Comparison of ENCODE assay signal across 1 cellular context in the genomic region with DNA sequence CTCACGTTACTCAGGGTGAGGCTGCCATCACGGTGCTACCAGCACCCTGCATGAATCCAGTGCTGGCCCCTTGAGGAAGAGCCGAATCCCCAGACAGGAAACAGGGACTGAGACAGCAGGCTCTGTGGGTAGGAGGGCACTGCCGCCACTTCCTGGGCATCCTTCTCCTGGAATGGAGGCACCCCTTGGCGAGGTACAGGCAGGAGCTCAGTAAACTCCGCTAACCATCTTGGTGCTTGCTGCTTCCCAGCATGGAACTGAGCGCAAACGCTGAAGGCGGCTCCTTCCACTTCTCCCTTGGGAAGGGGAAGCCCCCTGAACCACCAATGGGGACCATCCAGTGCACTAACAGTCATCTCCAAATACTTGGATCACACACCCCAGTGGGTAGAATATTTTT.
TF ChIP-seq lines count a peak whose summit lies in the region.

No MANE protein-coding gene starts in this region.

TF ChIP-seq in IMR-90, 13 proteins besides CTCF, POLR2A, EP300 and RAD21:
- no peak for TF ChIP-seq RCOR1 (IDR thresholded peaks at IDR 0.05; ENCODE audit: insufficient replicate concordance, low read length)
- TF ChIP-seq, protein P1, sequence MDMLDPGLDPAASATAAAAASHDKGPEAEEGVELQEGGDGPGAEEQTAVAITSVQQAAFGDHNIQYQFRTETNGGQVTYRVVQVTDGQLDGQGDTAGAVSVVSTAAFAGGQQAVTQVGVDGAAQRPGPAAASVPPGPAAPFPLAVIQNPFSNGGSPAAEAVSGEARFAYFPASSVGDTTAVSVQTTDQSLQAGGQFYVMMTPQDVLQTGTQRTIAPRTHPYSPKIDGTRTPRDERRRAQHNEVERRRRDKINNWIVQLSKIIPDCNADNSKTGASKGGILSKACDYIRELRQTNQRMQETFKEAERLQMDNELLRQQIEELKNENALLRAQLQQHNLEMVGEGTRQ (IDR thresholded peaks at IDR 0.05; ENCODE audit: low read depth, low read length): no peak
- TF ChIP-seq RFX5 (IDR thresholded peaks at IDR 0.05; ENCODE audit: low read depth, low read length): no peak
- no peak for TF ChIP-seq MAFK (IDR thresholded peaks at IDR 0.05; ENCODE audit: low read depth, low read length)
- TF ChIP-seq, protein P2, sequence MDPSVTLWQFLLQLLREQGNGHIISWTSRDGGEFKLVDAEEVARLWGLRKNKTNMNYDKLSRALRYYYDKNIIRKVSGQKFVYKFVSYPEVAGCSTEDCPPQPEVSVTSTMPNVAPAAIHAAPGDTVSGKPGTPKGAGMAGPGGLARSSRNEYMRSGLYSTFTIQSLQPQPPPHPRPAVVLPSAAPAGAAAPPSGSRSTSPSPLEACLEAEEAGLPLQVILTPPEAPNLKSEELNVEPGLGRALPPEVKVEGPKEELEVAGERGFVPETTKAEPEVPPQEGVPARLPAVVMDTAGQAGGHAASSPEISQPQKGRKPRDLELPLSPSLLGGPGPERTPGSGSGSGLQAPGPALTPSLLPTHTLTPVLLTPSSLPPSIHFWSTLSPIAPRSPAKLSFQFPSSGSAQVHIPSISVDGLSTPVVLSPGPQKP (IDR thresholded peaks at IDR 0.05; ENCODE audit: borderline replicate concordance, low read depth, low read length): no peak
- no peak for TF ChIP-seq MAZ (IDR thresholded peaks at IDR 0.05; ENCODE audit: borderline replicate concordance, low read depth, low read length)
- no peak for TF ChIP-seq NFE2L2 (IDR thresholded peaks at IDR 0.05; ENCODE audit: low read depth, low read length)
- no peak for TF ChIP-seq FOS (IDR thresholded peaks at IDR 0.05; ENCODE audit: low read depth, low read length)
- TF ChIP-seq CEBPB (IDR thresholded peaks at IDR 0.05; ENCODE audit: low read depth, low read length): no peak
- TF ChIP-seq CHD1 (IDR thresholded peaks at IDR 0.05; ENCODE audit: low read depth, low read length): no peak
- no peak for TF ChIP-seq BHLHE40 (IDR thresholded peaks at IDR 0.05; ENCODE audit: low read depth, low read length)
- no peak for TF ChIP-seq SMC3 (IDR thresholded peaks at IDR 0.05; ENCODE audit: low read depth, low read length)
- TF ChIP-seq MXI1 (IDR thresholded peaks at IDR 0.05; ENCODE audit: borderline replicate concordance, low read depth, low read length): no peak
